ENCODE assay signal across 8 cellular contexts in genomic region chr11:57514538-57515331, GRCh38. TPM values are rescaled to one million over a fixed set of nuclear protein-coding genes. Genes with fewer than 3 reads are reported as not detected.
DNase-seq lines count a peak whose midpoint lies in the region; TF ChIP-seq lines count a peak whose summit lies in the region.

No MANE protein-coding gene starts in this region.

- no peak overlapping the region for H2BK15ac ChIP-seq in H9 (ENCODE audit: low read depth, low read length)

- no peak overlapping the region for H2BK5ac ChIP-seq in H9 (ENCODE audit: insufficient read length, low read length)

- WGBS in H9 (ENCODE audit: extremely low coverage, insufficient read length, low lambda C conversion rate) = no CpG with 5 or more reads among the region's 57 CpGs
- WGBS in stomach, 5 donors = 0 to 1% (median 1%) methylated on average over 39 to 57 of the region's 57 CpGs

- no peak overlapping the region; a peak in 1 of 7 replicates for H3K27ac Mint-ChIP-seq in H9

- H3K36me3 ChIP-seq in endocrine pancreas (ENCODE audit: control insufficient read depth, insufficient read depth, low read length) (no peaks in the 10 kb centered on the region), muscle layer of colon (ENCODE audit: insufficient read depth, low read length) (no peaks in the 10 kb centered on the region), stomach (peaks cover 0 to 3% (median 0%) of the 10 kb centered on the region in 4 donors)

- no peaks in the 10 kb centered on the region for H3K79me1 ChIP-seq in H9 (ENCODE audit: insufficient read depth, low read depth, low read length, poor library complexity, severe bottlenecking)

- H3K23me2 ChIP-seq in H9 (ENCODE audit: insufficient read length, low read depth, low read length, poor library complexity, severe bottlenecking) = peaks cover 16% of the 10 kb centered on the region

- H4K91ac ChIP-seq in H9 (ENCODE audit: insufficient read length, low read depth, low read length) = no peak overlapping the region

- peak overlapping the region; percentile 63 for H3K4me2 ChIP-seq in H9 (ENCODE audit: insufficient read depth, insufficient read length, low read length)

- H3K23ac ChIP-seq in H9 (ENCODE audit: insufficient read length, low read depth, low read length) = no peak overlapping the region

- TF ChIP-seq CTCF in GM12864 (IDR thresholded peaks at IDR 0.05; ENCODE audit: low read depth, low read length, missing control alignments) = no peak
- no peak for TF ChIP-seq CTCF in H9 (conservative IDR thresholded peaks at IDR 0.05)
- TF ChIP-seq CTCF in stomach (IDR thresholded peaks at IDR 0.05) = no peak

- no peak overlapping the region for H3K4ac ChIP-seq in H9 (ENCODE audit: low read depth, low read length)

- H2AFZ ChIP-seq in H9 (ENCODE audit: low read length) = no peak overlapping the region

- H3K14ac ChIP-seq in H9 (ENCODE audit: insufficient read depth, low read length) = no peak overlapping the region; the same call in 1 of the 2 replicates

- no peak overlapping the region for H3T11ph ChIP-seq in H9 (ENCODE audit: low read length)

- H3K27ac ChIP-seq in H9 (ENCODE audit: insufficient read length, low read depth, low read length) (no peak overlapping the region), muscle layer of colon (ENCODE audit: low read depth, low read length) (peak overlapping the region; percentile 72), stomach (peak overlapping the region; percentile 67 to 79 (median 77))

- no peaks in the 10 kb centered on the region for H3K79me2 ChIP-seq in H9 (ENCODE audit: insufficient read depth, low read length)

- TF ChIP-seq POLR2A in stomach (IDR thresholded peaks at IDR 0.05) = no peak

- H2BK120ac ChIP-seq in H9 (ENCODE audit: low read depth, low read length, poor library complexity, severe bottlenecking) = no peak overlapping the region

- H3K4me3 ChIP-seq in GM12864 (ENCODE audit: low read depth, low read length) = peak overlapping the region; percentile 89
- H3K4me3 ChIP-seq in endocrine pancreas (ENCODE audit: control insufficient read depth, insufficient read depth, low read length) = peak overlapping the region; percentile 20
- peak overlapping the region; percentile 89 to 99 for H3K4me3 ChIP-seq in muscle layer of colon (ENCODE audit: low read depth in 1 of 2, low read length in 2 of 2)
- H3K4me3 ChIP-seq in stomach = peak overlapping the region; percentile 90 to 95 (median 93)

- H3K36me3 Mint-ChIP-seq in H9 (ENCODE audit: insufficient read depth in 1 of 3, low read depth in 3 of 3) = peaks cover 0 to 4% (median 0%) of the 10 kb centered on the region in 3 experiments; a peak in 3 of 7 replicates

- no peak overlapping the region for H4K5ac ChIP-seq in H9 (ENCODE audit: insufficient read length, low read depth, low read length)

- H4K20me1 ChIP-seq in H9 (ENCODE audit: control insufficient read depth, insufficient read depth, insufficient read length) = no peaks in the 10 kb centered on the region

- H3K18ac ChIP-seq in H9 (ENCODE audit: insufficient read length, low read depth, low read length) = no peak overlapping the region

- H2BK20ac ChIP-seq in H9 (ENCODE audit: low read depth, low read length, poor library complexity, severe bottlenecking) = no peak overlapping the region

- H2BK12ac ChIP-seq in H9 (ENCODE audit: insufficient read length, low read depth, low read length) = no peak overlapping the region

- no peak overlapping the region for H4K8ac ChIP-seq in H9 (replicated peaks; ENCODE audit: insufficient read length, low read depth, low read length)

- TF ChIP-seq EP300 in stomach (IDR thresholded peaks at IDR 0.05) = no peak

- DNase-seq in GM12864 (ENCODE audit: low read depth) = no peak
- DNase-seq in H9 = peak; percentile 59
- DNase-seq in NAMALWA (ENCODE audit: low spot score) = peak; percentile 62
- DNase-seq in activated CD4-positive, alpha-beta T cell treated with anti-CD3 and anti-CD28 coated beads, Interleukin-2, amount 50 U/mL, for 4 hours = peak; percentile 35 to 45
- DNase-seq in stomach = peak; percentile 69
- DNase-seq in medulla oblongata (ENCODE audit: extremely low spot score) = no peak

- H3K9me3 ChIP-seq in H9 (ENCODE audit: control insufficient read depth, low read depth, low read length) (no peaks in the 10 kb centered on the region), endocrine pancreas (ENCODE audit: control insufficient read depth, low read length) (no peaks in the 10 kb centered on the region), muscle layer of colon (ENCODE audit: low read length) (no peaks in the 10 kb centered on the region), stomach (no peaks in the 10 kb centered on the region)

- no peak overlapping the region for H3K56ac ChIP-seq in H9 (ENCODE audit: insufficient read length, low read depth, low read length)

- H3K27me3 ChIP-seq in H9 (ENCODE audit: insufficient read depth, low read length) = no peaks in the 10 kb centered on the region
- H3K27me3 ChIP-seq in endocrine pancreas (ENCODE audit: control insufficient read depth, insufficient read depth, low read length) = no peaks in the 10 kb centered on the region
- no peaks in the 10 kb centered on the region for H3K27me3 ChIP-seq in muscle layer of colon (ENCODE audit: control insufficient read depth in 1 of 2, insufficient read depth in 2 of 2, low read length in 2 of 2)
- H3K27me3 ChIP-seq in stomach = no peaks in the 10 kb centered on the region

- H2AK5ac ChIP-seq in H9 (ENCODE audit: insufficient read length, low read length) = no peak overlapping the region

- H3K4me3 Mint-ChIP-seq in H9 = peak overlapping the region; percentile 90 to 98

- H3K27me3 Mint-ChIP-seq in H9 (ENCODE audit: low read depth) = peaks cover 51% of the 10 kb centered on the region

- intact Hi-C loops in stomach (cut with DNase I; ENCODE audit: low total_unique reads) = no loop called here

- H3K9ac ChIP-seq in H9 (ENCODE audit: extremely low read depth, insufficient read length, low read length) (peak overlapping the region; percentile 1), endocrine pancreas (ENCODE audit: control insufficient read depth, insufficient read depth, low read length) (no peak overlapping the region), muscle layer of colon (ENCODE audit: low read length) (peak overlapping the region; percentile 65)

- H3K4me1 ChIP-seq in H9 (ENCODE audit: insufficient read depth, low read length) (peaks cover 2% of the 10 kb centered on the region), endocrine pancreas (ENCODE audit: control insufficient read depth, insufficient read depth, low read length) (no peaks in the 10 kb centered on the region), muscle layer of colon (ENCODE audit: insufficient read depth, low read length) (peaks cover 7% of the 10 kb centered on the region), stomach (peaks cover 10 to 35% (median 29%) of the 10 kb centered on the region in 4 donors)

- 0 out of 5 replicates have a peak, but pooled peaks cover 0 to 3% of the 10 kb centered on the region in 2 experiments for H3K9me3 Mint-ChIP-seq in H9

- peaks cover 10 to 13% of the 10 kb centered on the region in 2 experiments; a peak in 2 of 4 replicates for H3K4me1 Mint-ChIP-seq in H9

RNA-seq across cellular contexts. Expression of gene SLC43A1, which starts 0.8 kb away (rescaled TPM):
- total RNA-seq in H9 (2021) = 16.3 and 17.0 TPM in 2 replicates
- 10 to 100 TPM; 10.5 to 38.4 (median 18.5) TPM for total RNA-seq in stomach
- polyA plus RNA-seq in stomach = 10 to 100 TPM; 16.0 to 24.6 (median 19.7) TPM

RNA-seq across cellular contexts. Expression of gene TIMM10, which starts 15.8 kb away (rescaled TPM):
- 126 and 130 TPM in 2 replicates for total RNA-seq in H9 (2021)
- 10 to 100 TPM in 3 of 5 donors, 1 to 10 TPM in 2; 1.7 to 51.3 (median 31.3) TPM for total RNA-seq in stomach
- polyA plus RNA-seq in stomach = 10 to 100 TPM; 66.7 to 79.6 (median 73.7) TPM

RNA-seq across cellular contexts. Expression of gene SMTNL1, which starts 22.7 kb away (rescaled TPM):
- 0.18 TPM in 1 of 2 replicates, not detected in the other for total RNA-seq in H9 (2021)
- total RNA-seq in stomach = not detected
- not detected for polyA plus RNA-seq in stomach

RNA-seq across cellular contexts. Expression of gene UBE2L6, which starts 52.7 kb away (rescaled TPM):
- 38.2 and 38.9 TPM in 2 replicates for total RNA-seq in H9 (2021)
- total RNA-seq in stomach = 10 to 100 TPM in 4 of 5 donors, 1 to 10 TPM in 1; 2.2 to 57.8 (median 21.3) TPM
- 10 to 100 TPM; 47.3 to 73.0 (median 71.4) TPM for polyA plus RNA-seq in stomach

RNA-seq across cellular contexts. Expression of gene RTN4RL2, which starts 54.4 kb away (rescaled TPM):
- total RNA-seq in H9 (2021) (7.0 and 7.1 TPM in 2 replicates), stomach (1 to 10 TPM in 2 of 5 donors, not detected in 3; 3.9 to 8.1 TPM)
- polyA plus RNA-seq in stomach = under 1 TPM; 0.75 to 0.78 (median 0.76) TPM

Comparison
In these comparisons a context has a peak if more than half of its experiments do, and no peak if none do; other contexts are left out.
1. DNase-seq: peak in H9 (single experiment), NAMALWA (single experiment), activated CD4-positive, alpha-beta T cell treated with anti-CD3 and anti-CD28 coated beads, Interleukin-2, amount 50 U/mL, for 4 hours (2 of 2) and stomach (single experiment); none in GM12864 (single experiment) and medulla oblongata (single experiment).
2. H3K4me3 ChIP-seq: peak in every context shown above with its lines; median percentile 94 in muscle layer of colon; 93 in stomach; 89 in GM12864; 20 in endocrine pancreas.